Comparison of ENCODE assay signal across 22 cellular contexts in genomic region chr1:64595871-64596515, GRCh38.
A peak's percentile ranks its signal among the peaks of the same experiment; 100 is the strongest.
DNase-seq lines count a peak whose midpoint lies in the region; ATAC-seq and TF ChIP-seq lines count a peak whose summit lies in the region.
"Had no signal": no experiment of that assay in that cellular context is flagged by ENCODE, and none has a peak within 500 bp of the region (broad histone marks: within the 10 kb centered on the region; RNA-seq: fewer than 3 reads in every experiment).

No MANE protein-coding gene starts in this region.

- H3K9me3 Mint-ChIP-seq in Caco-2 (ENCODE audit: unreplicated experiment) (no peaks in the 10 kb centered on the region), brain (peaks cover 0 to 5% (median 0%) of the 10 kb centered on the region in 5 experiments), nephron (no peaks in the 10 kb centered on the region)
- no peaks in the 10 kb centered on the region for H3K9me3 Mint-ChIP-seq in T-helper 2 cell treated with Interferon-gamma antibody and Interleukin-4, amounts not matched to agents 5 μg/mL and 100 μg/mL, for 36 hours
- H3K9me3 Mint-ChIP-seq: activated T-helper 2 cell treated with anti-CD3 and anti-CD28 coated beads, Interferon-gamma antibody, Interleukin-2, Interleukin-4, amounts not matched to agents 10 μg/mL and 5 μg/mL and 100 μg/mL, durations not matched to agents 14 hours and 24 hours and 36 hours; CD8-positive, alpha-beta T cell; stimulated activated naive CD8-positive, alpha-beta T cell treated with anti-CD3 and anti-CD28 coated beads, Interleukin-15, Interleukin-2, amounts not matched to agents 100 ng/mL and 50 ng/mL, for 24 hours had no signal

- no TSS peak for BruUV-seq in Caco-2 (replicated peaks; lab: Mats Ljungman, UMichigan)

- H3K9ac ChIP-seq in HUES48 (ENCODE audit: low read depth, low read length) = no peak overlapping the region
- no peak overlapping the region for H3K9ac ChIP-seq in smooth muscle cell (ENCODE audit: low read depth)

- H3K4me1 ChIP-seq in Caco-2 (peaks cover 59% of the 10 kb centered on the region), HUES48 (ENCODE audit: control insufficient read depth, insufficient read depth, low read length) (peaks cover 33% of the 10 kb centered on the region), smooth muscle cell (ENCODE audit: low read depth) (peaks cover 23% of the 10 kb centered on the region)

- in situ Hi-C loops in KBM-7 (cut with MboI; ENCODE audit: low pct_unique_long_range_greater_than_20kb, low sequenced_read_pairs) = no loop called here

- H4K20me1 ChIP-seq in smooth muscle cell (ENCODE audit: low read depth) = peaks cover 12% of the 10 kb centered on the region

- H3K27ac Mint-ChIP-seq in Caco-2 (ENCODE audit: unreplicated experiment) (peak overlapping the region; percentile 91), brain (peak overlapping the region in 3 of 5 experiments; percentile 41 to 54 (median 51)), nephron (peak overlapping the region; percentile 57 to 81 (median 74))
- no peak overlapping the region for H3K27ac Mint-ChIP-seq in T-helper 2 cell treated with Interferon-gamma antibody and Interleukin-4, amounts not matched to agents 5 μg/mL and 100 μg/mL, for 36 hours
- H3K27ac Mint-ChIP-seq: activated T-helper 2 cell treated with anti-CD3 and anti-CD28 coated beads, Interferon-gamma antibody, Interleukin-2, Interleukin-4, amounts not matched to agents 10 μg/mL and 5 μg/mL and 100 μg/mL, durations not matched to agents 14 hours and 24 hours and 36 hours; CD8-positive, alpha-beta T cell; stimulated activated naive CD8-positive, alpha-beta T cell treated with anti-CD3 and anti-CD28 coated beads, Interleukin-15, Interleukin-2, amounts not matched to agents 100 ng/mL and 50 ng/mL, for 24 hours had no signal

- CTCF ChIA-PET in Caco-2 (lab: Charles Lee) = interaction anchor here (1.3 kb wide), 1 partner anchor 110 kb away, joined by 4 read pairs; no protein-coding TSS in a partner anchor

- no peak overlapping the region for H2AFZ ChIP-seq in smooth muscle cell (ENCODE audit: low read depth)

- DNase-seq in Caco-2 = peak; percentile 73 to 76
- DNase-seq in T-helper 2 cell treated with Interferon-gamma antibody and Interleukin-4, amounts not matched to agents 5 μg/mL and 100 μg/mL, for 36 hours (ENCODE audit: low spot score) = no peak
- no peak for DNase-seq in KBM-7
- no peak for DNase-seq in smooth muscle cell (lab: John Stamatoyannopoulos, UW; ENCODE audit: unreplicated experiment)
- DNase-seq: activated CD4-positive, CD25-positive, alpha-beta regulatory T cell treated with anti-CD3 and anti-CD28 coated beads, Interleukin-2, amount 50 U/mL, for 72 hours; adrenal gland; CD8-positive, alpha-beta T cell; effector memory CD4-positive, alpha-beta T cell; GF-D8; heart right ventricle; NCI-H1048; T-helper 9 cell had no signal

- peak overlapping the region; percentile 55 for H3K27ac ChIP-seq in HUES48 (ENCODE audit: low read depth, low read length)
- no peak overlapping the region for H3K27ac ChIP-seq in smooth muscle cell (ENCODE audit: low read depth)
- H3K27ac ChIP-seq: heart right ventricle, neutrophil, vagina had no signal

- H3K79me2 ChIP-seq in smooth muscle cell (ENCODE audit: low read depth) = peaks cover 4% of the 10 kb centered on the region

- H3K4me3 ChIP-seq in Caco-2 (ENCODE audit: low read depth, low read length) = no peak overlapping the region
- no peak overlapping the region for H3K4me3 ChIP-seq in HUES48 (ENCODE audit: low read depth, low read length)
- H3K4me3 ChIP-seq in smooth muscle cell = no peak overlapping the region
- H3K4me3 ChIP-seq: adrenal gland, heart right ventricle, K562, vagina had no signal

- H3K36me3 Mint-ChIP-seq in Caco-2 (ENCODE audit: insufficient read depth, unreplicated experiment) (peaks cover 6% of the 10 kb centered on the region), brain (peaks cover 23% of the 10 kb centered on the region), nephron (ENCODE audit: low read depth) (peaks cover 17% of the 10 kb centered on the region)
- H3K36me3 Mint-ChIP-seq in T-helper 2 cell treated with Interferon-gamma antibody and Interleukin-4, amounts not matched to agents 5 μg/mL and 100 μg/mL, for 36 hours (ENCODE audit: low read depth) = no peaks in the 10 kb centered on the region
- H3K36me3 Mint-ChIP-seq: CD8-positive, alpha-beta T cell had no signal

- H3K27me3 ChIP-seq in Caco-2 (replicated peaks; ENCODE audit: control insufficient read depth, insufficient read depth, low read length) (no peaks in the 10 kb centered on the region), HUES48 (ENCODE audit: control insufficient read depth, insufficient read depth, low read length) (no peaks in the 10 kb centered on the region), smooth muscle cell (ENCODE audit: low read depth) (no peaks in the 10 kb centered on the region)
- H3K27me3 ChIP-seq: adrenal gland, heart right ventricle, neutrophil, vagina had no signal

- H3K4me1 Mint-ChIP-seq in Caco-2 (ENCODE audit: low read depth, unreplicated experiment) (peaks cover 56% of the 10 kb centered on the region), brain (peaks cover 55% of the 10 kb centered on the region), nephron (peaks cover 56% of the 10 kb centered on the region)
- H3K4me1 Mint-ChIP-seq in T-helper 2 cell treated with Interferon-gamma antibody and Interleukin-4, amounts not matched to agents 5 μg/mL and 100 μg/mL, for 36 hours (ENCODE audit: low read depth) = no peaks in the 10 kb centered on the region

- H3K27me3 Mint-ChIP-seq in Caco-2 (ENCODE audit: insufficient read depth, unreplicated experiment) (no peaks in the 10 kb centered on the region), brain (no peaks in the 10 kb centered on the region), nephron (ENCODE audit: low read depth) (peaks cover 4% of the 10 kb centered on the region)
- peaks cover 5% of the 10 kb centered on the region for H3K27me3 Mint-ChIP-seq in T-helper 2 cell treated with Interferon-gamma antibody and Interleukin-4, amounts not matched to agents 5 μg/mL and 100 μg/mL, for 36 hours (ENCODE audit: low read depth)
- H3K27me3 Mint-ChIP-seq: stimulated activated naive CD8-positive, alpha-beta T cell treated with anti-CD3 and anti-CD28 coated beads, Interleukin-15, Interleukin-2, amounts not matched to agents 100 ng/mL and 50 ng/mL, for 24 hours had no signal

- intact Hi-C loops in Caco-2 (cut with micrococcal nuclease; ENCODE audit: unreplicated experiment) = loop anchor here (1.0 to 5.0 kb wide), 4 partner anchors 32 to 94 kb away; no protein-coding TSS in a partner anchor

- H3K4me3 Mint-ChIP-seq in Caco-2 (ENCODE audit: unreplicated experiment) (no peak overlapping the region), brain (peak overlapping the region in 1 of 5 experiments; percentile 3), nephron (no peak overlapping the region)
- H3K4me3 Mint-ChIP-seq in T-helper 2 cell treated with Interferon-gamma antibody and Interleukin-4, amounts not matched to agents 5 μg/mL and 100 μg/mL, for 36 hours = no peak overlapping the region
- H3K4me3 Mint-ChIP-seq: CD8-positive, alpha-beta T cell; stimulated activated naive CD8-positive, alpha-beta T cell treated with anti-CD3 and anti-CD28 coated beads, Interleukin-15, Interleukin-2, amounts not matched to agents 100 ng/mL and 50 ng/mL, for 24 hours had no signal

- 71% methylated on average over 5 of the region's 5 CpGs for WGBS in smooth muscle cell (ENCODE audit: low lambda C conversion rate)

- TF ChIP-seq CTCF in Caco-2 (IDR thresholded peaks at IDR 0.05; ENCODE audit: insufficient read depth in 1 of 2, low read depth in 1 of 2, low read length in 1 of 2, severe bottlenecking in 1 of 2, unreplicated experiment in 1 of 2) (no peak), brain (conservative IDR thresholded peaks at IDR 0.05) (no peak), nephron (IDR thresholded peaks at IDR 0.05; ENCODE audit: unreplicated experiment in 3 of 3) (no peak), smooth muscle cell (IDR thresholded peaks at IDR 0.05; ENCODE audit: borderline replicate concordance, insufficient read depth, poor library complexity, severe bottlenecking) (no peak)

- no peak overlapping the region for H3K4me2 ChIP-seq in smooth muscle cell

- POLR2A ChIA-PET in Caco-2 (lab: Charles Lee) = interaction anchor here (0.8 kb wide), 1 partner anchor 43 kb away, joined by 3 read pairs; no protein-coding TSS in a partner anchor

- no peak for ATAC-seq in HG02884 (IDR thresholded peaks at IDR 0.05; ENCODE audit: unreplicated experiment)
- ATAC-seq: CD8-positive, alpha-beta T cell; heart right ventricle; K562; sciatic nerve had no signal

- no peaks in the 10 kb centered on the region for H3F3A ChIP-seq in smooth muscle cell (ENCODE audit: low read depth)

- H3K9me3 ChIP-seq in Caco-2 (no peaks in the 10 kb centered on the region; the same call in 1 of the 2 replicates), HUES48 (ENCODE audit: control insufficient read depth, insufficient read depth, low read length) (no peaks in the 10 kb centered on the region), smooth muscle cell (replicated peaks; ENCODE audit: low read depth) (no peaks in the 10 kb centered on the region)
- H3K9me3 ChIP-seq: adrenal gland, heart right ventricle, neutrophil, vagina had no signal

- no peaks in the 10 kb centered on the region for H3K36me3 ChIP-seq in Caco-2 (ENCODE audit: control insufficient read depth, insufficient read depth, low read length)
- peaks cover 14% of the 10 kb centered on the region for H3K36me3 ChIP-seq in HUES48 (ENCODE audit: control insufficient read depth, insufficient read depth, low read length)
- H3K36me3 ChIP-seq in smooth muscle cell (ENCODE audit: low read depth) = no peaks in the 10 kb centered on the region
- H3K36me3 ChIP-seq: adrenal gland, heart right ventricle, neutrophil, vagina had no signal

Comparison
In these comparisons a context has a peak if more than half of its experiments do, and no peak if none do; other contexts are left out.
1. DNase-seq: peak in Caco-2 (2 of 2); none in T-helper 2 cell treated with Interferon-gamma antibody and Interleukin-4, amounts not matched to agents 5 μg/mL and 100 μg/mL, for 36 hours (single experiment), KBM-7 (single experiment) and smooth muscle cell (single experiment).